8 cellular contexts compared by ENCODE assay signal in genomic region chr11:11208994-11209393, GRCh38.
"Had no signal": no experiment of that assay in that cellular context is flagged by ENCODE, and none has a peak within 500 bp of the region (broad histone marks: within the 10 kb centered on the region; RNA-seq: fewer than 3 reads in every experiment).

No MANE protein-coding gene starts in this region.

- H3K4me2 ChIP-seq: GM23338 had no signal

- H3K4me1 Mint-ChIP-seq: GM23338, H9 had no signal

- H3K9me3 ChIP-seq: HAP-1 had no signal

- H3K27ac Mint-ChIP-seq: GM23338, H9 had no signal

- H3K36me3 ChIP-seq: HAP-1 had no signal

- H3K4me3 Mint-ChIP-seq: GM23338, H9 had no signal

- H3K27ac ChIP-seq: GM23248 had no signal

- ATAC-seq: GM23338, HCT116 had no signal

- DNase-seq: GM23248, GOT3, H7, H9, HCEC 1CT had no signal

- H3K9ac ChIP-seq: GM23248 had no signal

- H3K4me1 ChIP-seq: HAP-1 had no signal

- H3K4me3 ChIP-seq: GM23248, GM23338, HAP-1 had no signal

- H2AFZ ChIP-seq: GM23248, GM23338 had no signal
